In the genomic region with DNA sequence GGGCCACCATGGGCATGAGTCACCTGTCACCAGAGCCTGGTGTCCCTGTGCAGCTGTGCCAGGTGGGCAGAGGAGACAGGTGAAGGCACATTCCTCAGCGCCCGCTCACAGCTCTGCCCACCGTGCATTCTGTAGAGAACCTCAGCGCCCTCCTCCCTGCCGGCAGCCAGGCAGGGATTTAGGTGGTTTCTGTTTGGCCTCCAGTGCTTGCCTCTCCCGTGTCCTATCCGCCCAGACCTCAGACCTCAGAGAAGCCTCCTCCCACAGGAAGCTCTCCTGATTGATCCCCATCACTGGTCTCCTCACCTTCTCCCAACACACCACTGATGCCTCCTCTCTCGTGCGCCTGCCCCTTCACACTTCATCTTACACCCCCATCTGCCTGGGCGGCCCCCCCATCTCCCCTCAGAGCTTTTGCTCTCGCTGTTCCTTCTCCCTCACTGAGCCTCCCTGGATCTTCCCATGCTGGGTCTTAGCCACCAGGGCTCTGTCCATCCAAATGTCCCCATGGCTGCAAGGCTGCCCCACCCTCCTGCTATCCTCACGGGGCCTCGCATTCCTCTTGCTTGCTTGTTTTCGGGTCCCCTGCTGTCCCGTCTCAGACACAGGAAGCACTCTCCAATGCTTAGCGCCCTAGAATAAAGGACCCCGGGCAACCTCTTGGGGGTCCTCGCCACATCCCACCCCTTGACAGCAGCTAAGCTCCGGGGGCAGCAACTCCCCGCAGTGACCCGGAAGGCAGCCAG, we compare ENCODE assay signal across 1 cellular context.
TF ChIP-seq lines count a peak whose summit lies in the region.

No MANE protein-coding gene starts in this region.

TF ChIP-seq in GM23338, 12 proteins besides CTCF, POLR2A, EP300 and RAD21 (continued from another document):
- no peak for TF ChIP-seq ZNF462 (CRISPR knock-in tag; IDR thresholded peaks at IDR 0.05)
- no peak for TF ChIP-seq EZH2 (IDR thresholded peaks at IDR 0.05; ENCODE audit: low read depth, unreplicated experiment)
- TF ChIP-seq CREB1 (CRISPR knock-in tag; IDR thresholded peaks at IDR 0.05; ENCODE audit: low read depth): no peak
- TF ChIP-seq ZNF331 (CRISPR knock-in tag; IDR thresholded peaks at IDR 0.05; ENCODE audit: low read depth): no peak
